In the genomic region with DNA sequence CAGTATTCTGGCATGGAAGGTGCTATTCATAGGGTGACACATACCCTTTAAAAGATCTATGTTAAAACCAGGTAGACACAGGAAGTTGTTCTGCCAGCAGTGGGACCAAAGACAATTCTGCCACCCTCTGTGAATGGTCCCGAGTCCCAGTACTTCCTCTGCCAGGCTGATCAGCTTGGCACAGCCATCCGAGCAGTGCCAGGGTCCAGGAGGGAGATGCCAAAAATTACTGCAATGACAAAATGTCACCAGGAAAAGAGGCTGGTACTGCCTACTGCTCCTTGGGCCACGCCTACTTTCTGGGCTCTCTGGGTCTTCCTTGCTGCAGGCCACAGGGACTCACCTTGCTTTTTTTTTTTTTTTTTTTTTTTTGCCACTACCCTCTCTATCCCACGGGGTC, we compare ENCODE assay signal across 18 cellular contexts. TPM values are rescaled to one million over a fixed set of nuclear protein-coding genes. Genes with fewer than 3 reads are reported as not detected.
A peak's percentile ranks its signal among the peaks of the same experiment; 100 is the strongest.
DNase-seq lines count a peak whose midpoint lies in the region; ATAC-seq, FAIRE-seq and TF ChIP-seq lines count a peak whose summit lies in the region.
"Had no signal": no experiment of that assay in that cellular context is flagged by ENCODE, and none has a peak within 500 bp of the region (broad histone marks: within the 10 kb centered on the region; RNA-seq: fewer than 3 reads in every experiment).

No MANE protein-coding gene starts in this region.

- intact Hi-C loops in heart right ventricle (cut with DNase I) = no loop called here

- WGBS in heart right ventricle, 2 donors = 60 to 73% methylated on average over 4 of the region's 4 CpGs

- no peaks in the 10 kb centered on the region for H3K4me1 ChIP-seq in astrocyte (ENCODE audit: insufficient read depth, low read length)
- H3K4me1 ChIP-seq in heart right ventricle = peaks cover 0 to 74% (median 27%) of the 10 kb centered on the region in 9 donors
- H3K4me1 ChIP-seq: A549 had no signal

- no peak overlapping the region for H3K9ac ChIP-seq in astrocyte (ENCODE audit: low read length)

- H3K36me3 ChIP-seq in astrocyte (ENCODE audit: insufficient read depth, low read length) = no peaks in the 10 kb centered on the region
- peaks cover 0 to 5% (median 0%) of the 10 kb centered on the region in 9 donors for H3K36me3 ChIP-seq in heart right ventricle

- H3K36me3 Mint-ChIP-seq in astrocyte (ENCODE audit: low read depth, unreplicated experiment) (no peaks in the 10 kb centered on the region), memory B cell (no peaks in the 10 kb centered on the region)
- H3K36me3 Mint-ChIP-seq: CD14-positive monocyte; CD8-positive, alpha-beta T cell had no signal

- H3K9me3 Mint-ChIP-seq in astrocyte (ENCODE audit: unreplicated experiment) (no peaks in the 10 kb centered on the region), memory B cell (no peaks in the 10 kb centered on the region)
- H3K9me3 Mint-ChIP-seq: CD14-positive monocyte; CD8-positive, alpha-beta T cell; GM23338 had no signal

- H3K4me1 Mint-ChIP-seq in astrocyte (ENCODE audit: low read depth, unreplicated experiment) (peaks cover under 1% of the 10 kb centered on the region), memory B cell (no peaks in the 10 kb centered on the region)

- H3K4me2 ChIP-seq in astrocyte (ENCODE audit: low read length) = no peak overlapping the region
- H3K4me2 ChIP-seq: A549, GM23338 had no signal

- H3K4me3 Mint-ChIP-seq in astrocyte (ENCODE audit: unreplicated experiment) (peak overlapping the region; percentile 34), memory B cell (no peak overlapping the region)
- H3K4me3 Mint-ChIP-seq: CD14-positive monocyte; CD8-positive, alpha-beta T cell; GM23338 had no signal

- ATAC-seq in heart right ventricle (peak; percentile 53 to 82 (median 67)), memory B cell (ENCODE audit: low read depth) (no peak), HG02610 (IDR thresholded peaks at IDR 0.05; ENCODE audit: unreplicated experiment) (no peak)
- ATAC-seq: A549; CD8-positive, alpha-beta T cell; GM23338 had no signal

- H2AFZ ChIP-seq in astrocyte (ENCODE audit: low read depth, low read length) = no peak overlapping the region
- H2AFZ ChIP-seq: GM23338 had no signal

- no peaks in the 10 kb centered on the region for H4K20me1 ChIP-seq in astrocyte (ENCODE audit: insufficient read depth, low read length)

- in situ Hi-C loops in G401 (cut with HindIII; ENCODE audit: low sequenced_read_pairs) = no loop called here

- no peak for FAIRE-seq in astrocyte (lab: Jason Lieb, UNC)
- FAIRE-seq: A549, D721Med, GM12892 had no signal

- H3K27me3 Mint-ChIP-seq in astrocyte (ENCODE audit: low read depth, unreplicated experiment) = peaks cover 9% of the 10 kb centered on the region
- no peaks in the 10 kb centered on the region for H3K27me3 Mint-ChIP-seq in memory B cell

- no peaks in the 10 kb centered on the region for H3K27me3 ChIP-seq in astrocyte (ENCODE audit: insufficient read depth, low read length)
- H3K27me3 ChIP-seq in heart right ventricle = no peaks in the 10 kb centered on the region

- H3K27ac Mint-ChIP-seq in astrocyte (ENCODE audit: unreplicated experiment) = no peak overlapping the region
- H3K27ac Mint-ChIP-seq in memory B cell = peak overlapping the region; percentile 28
- H3K27ac Mint-ChIP-seq: CD8-positive, alpha-beta T cell; GM23338 had no signal

- H3K4me3 ChIP-seq in astrocyte (ENCODE audit: insufficient read depth, low read depth, low read length) = no peak overlapping the region
- H3K4me3 ChIP-seq in heart right ventricle = no peak overlapping the region
- H3K4me3 ChIP-seq: A549, GM23338 had no signal

- DNase-seq in G401 (ENCODE audit: low spot score) (peak; percentile 72), astrocyte (ENCODE audit: low read depth) (no peak), heart right ventricle (peak in 1 of 2 donors; percentile 23), memory B cell (ENCODE audit: low spot score in 2 of 2) (no peak), NCI-H1417 (lab: John Stamatoyannopoulos, UW) (no peak)
- DNase-seq in stimulated activated naive CD4-positive, alpha-beta T cell treated with Interleukin-2 at 50 U/mL for 16 hours (lab: John Stamatoyannopoulos, UW) = no peak
- DNase-seq: CD8-positive, alpha-beta T cell; COR-L47; DMS153; EL; GDM1; H7 had no signal

- TF ChIP-seq CTCF in astrocyte (IDR thresholded peaks at IDR 0.05; ENCODE audit: insufficient read depth, low read depth, low read length) (no peak), heart right ventricle (IDR thresholded peaks at IDR 0.05) (no peak)

- H3K79me2 ChIP-seq in astrocyte (ENCODE audit: insufficient read depth, low read length) = no peaks in the 10 kb centered on the region

- H3K9me3 ChIP-seq in astrocyte (ENCODE audit: insufficient read depth, low read depth, low read length) (no peaks in the 10 kb centered on the region), heart right ventricle (no peaks in the 10 kb centered on the region)
- H3K9me3 ChIP-seq: A549 had no signal

- H3K27ac ChIP-seq in astrocyte (ENCODE audit: low read depth, low read length) (no peak overlapping the region), heart right ventricle (peak overlapping the region in 3 of 10 donors; percentile 30 to 59 (median 45))
- H3K27ac ChIP-seq: A549 had no signal

RNA-seq across cellular contexts. Expression of a gene that starts 26.8 kb away (rescaled TPM):
- 7.5 and 14.3 TPM in 2 replicates for total RNA-seq in G401 (2014; rRNA removed; shearing (Covaris generic))
- total RNA-seq in astrocyte = 4.5 and 5.4 TPM in 2 replicates
- 10 to 100 TPM in 9 of 10 donors, 1 to 10 TPM in 1; 9.9 to 53.1 (median 31.6) TPM for total RNA-seq in heart right ventricle
- polyA plus RNA-seq in heart right ventricle = 10 to 100 TPM in 1 of 2 donors, 1 to 10 TPM in 1; 3.3 to 17.7 TPM

Comparison
In these comparisons a context has a peak if more than half of its experiments do, and no peak if none do; other contexts are left out.
1. ATAC-seq: peak in heart right ventricle (8 of 8); none in memory B cell (single experiment) and HG02610 (single experiment).